ENCODE assay signal across 10 cellular contexts in genomic region chr6:14984454-14984853, GRCh38.
A peak's percentile ranks its signal among the peaks of the same experiment; 100 is the strongest.
DNase-seq lines count a peak whose midpoint lies in the region; ATAC-seq and TF ChIP-seq lines count a peak whose summit lies in the region.
"Had no signal": no experiment of that assay in that cellular context is flagged by ENCODE, and none has a peak within 500 bp of the region (broad histone marks: within the 10 kb centered on the region; RNA-seq: fewer than 3 reads in every experiment).

No MANE protein-coding gene starts in this region.

- BruUV-seq in PC-3 (replicated peaks; lab: Mats Ljungman, UMichigan) (no TSS peak), OCI-LY7 (replicated peaks; lab: Mats Ljungman, UMichigan) (no TSS peak)

- H3K79me2 ChIP-seq in PC-3 (ENCODE audit: low read length) (no peaks in the 10 kb centered on the region), OCI-LY7 (ENCODE audit: insufficient read depth, low read depth, low read length) (no peaks in the 10 kb centered on the region)

- H2AFZ ChIP-seq in PC-3 (ENCODE audit: low read length) (peak overlapping the region; percentile 54; the same call in 1 of the 2 replicates), OCI-LY7 (ENCODE audit: low read length) (no peak overlapping the region)

- H4K20me1 ChIP-seq in PC-3 (ENCODE audit: low read length) (no peaks in the 10 kb centered on the region), OCI-LY7 (ENCODE audit: insufficient read depth, low read length) (no peaks in the 10 kb centered on the region)

- H3K4me1 ChIP-seq in PC-3 (ENCODE audit: insufficient read depth, low read length) (no peaks in the 10 kb centered on the region; the same call in 1 of the 2 replicates), rectal smooth muscle tissue (ENCODE audit: control insufficient read depth, insufficient read depth, low read length) (no peaks in the 10 kb centered on the region), OCI-LY7 (ENCODE audit: insufficient read depth, low read length, poor library complexity, severe bottlenecking) (no peaks in the 10 kb centered on the region)

- H3K9ac ChIP-seq in PC-3 (ENCODE audit: low read length) (no peak overlapping the region), rectal smooth muscle tissue (ENCODE audit: low read length) (no peak overlapping the region)

- H3K4me2 ChIP-seq in PC-3 (ENCODE audit: low read length) (no peak overlapping the region), OCI-LY7 (ENCODE audit: low read length) (no peak overlapping the region)

- ATAC-seq in PC-3 (no peak), GM19395 (IDR thresholded peaks at IDR 0.05; ENCODE audit: unreplicated experiment) (no peak), GM21447 (IDR thresholded peaks at IDR 0.05; ENCODE audit: unreplicated experiment) (no peak)

- CTCF ChIA-PET in PC-3 (lab: Charles Lee) (no interaction called here), OCI-LY7 (lab: Charles Lee; ENCODE audit: unreplicated experiment) (no interaction called here)

- no peak overlapping the region for H3K27ac ChIP-seq in PC-3 (ENCODE audit: low read length)
- H3K27ac ChIP-seq in rectal smooth muscle tissue (ENCODE audit: low read depth, low read length) = no peak overlapping the region
- H3K27ac ChIP-seq in OCI-LY7 (ENCODE audit: low read depth, low read length, poor library complexity, severe bottlenecking) = no peak overlapping the region

- H3K27me3 ChIP-seq in PC-3 (ENCODE audit: low read length) = no peaks in the 10 kb centered on the region
- H3K27me3 ChIP-seq in rectal smooth muscle tissue (ENCODE audit: control insufficient read depth, insufficient read depth, low read length) = no peaks in the 10 kb centered on the region

- DNase-seq in DMS79 (lab: John Stamatoyannopoulos, UW) = peak; percentile 29
- no peak for DNase-seq in PC-3
- peak; percentile 46 for DNase-seq in globus pallidus (ENCODE audit: low spot score)
- DNase-seq in NCI-H187 (lab: John Stamatoyannopoulos, UW) = no peak
- DNase-seq in OCI-LY7 (ENCODE audit: low spot score) = no peak
- DNase-seq: activated T-cell treated with anti-CD3 and anti-CD28 coated beads for 4 hours; CD8-positive, alpha-beta memory T cell had no signal

- H3F3A ChIP-seq in PC-3 (ENCODE audit: low read length, unreplicated experiment) = no peaks in the 10 kb centered on the region

- H3K36me3 ChIP-seq in PC-3 (ENCODE audit: low read depth, low read length) (no peaks in the 10 kb centered on the region), rectal smooth muscle tissue (ENCODE audit: control insufficient read depth, insufficient read depth, low read length) (no peaks in the 10 kb centered on the region), OCI-LY7 (ENCODE audit: insufficient read depth, low read length) (no peaks in the 10 kb centered on the region)

- H3K9me3 ChIP-seq in PC-3 (ENCODE audit: low read length) (no peaks in the 10 kb centered on the region), OCI-LY7 (ENCODE audit: low read length) (no peaks in the 10 kb centered on the region)

- no peak for TF ChIP-seq CTCF in PC-3 (conservative IDR thresholded peaks at IDR 0.05; ENCODE audit: low read depth, low read length)
- TF ChIP-seq CTCF in OCI-LY7 (conservative IDR thresholded peaks at IDR 0.05; ENCODE audit: low read length) = no peak

- no peaks in the 10 kb centered on the region for H3K9me2 ChIP-seq in PC-3 (replicated peaks; ENCODE audit: low read length)
- H3K9me2 ChIP-seq in OCI-LY7 (ENCODE audit: insufficient read depth, low read length) = no peaks in the 10 kb centered on the region

- POLR2A ChIA-PET in PC-3 (lab: Charles Lee; ENCODE audit: unreplicated experiment) = no interaction called here
- POLR2A ChIA-PET in OCI-LY7 (lab: Charles Lee) = interaction anchor here (1.5 kb wide), 1 partner anchor 9 kb away, joined by 3 read pairs; no protein-coding TSS in a partner anchor

- intact Hi-C loops in PC-3 (cut with micrococcal nuclease) = no loop called here
- intact Hi-C loops in OCI-LY7 (cut with micrococcal nuclease; ENCODE audit: unreplicated experiment) = no loop called here

- H3K4me3 ChIP-seq in PC-3 (ENCODE audit: low read length) (no peak overlapping the region), rectal smooth muscle tissue (ENCODE audit: low read length) (peak overlapping the region; percentile 45), OCI-LY7 (ENCODE audit: low read depth, low read length, poor library complexity, severe bottlenecking) (no peak overlapping the region)

Comparison
In these comparisons a context has a peak if more than half of its experiments do, and no peak if none do; other contexts are left out.
1. DNase-seq: peak in DMS79 (single experiment) and globus pallidus (single experiment); none in PC-3 (single experiment), NCI-H187 (0 of 2) and OCI-LY7 (single experiment).